In genomic region chr13:29595380-29596063, GRCh38 we compare ENCODE assay signal across 8 cellular contexts. TPM values are rescaled to one million over a fixed set of nuclear protein-coding genes. Genes with fewer than 3 reads are reported as not detected.
DNase-seq lines count a peak whose midpoint lies in the region; ATAC-seq, FAIRE-seq and TF ChIP-seq lines count a peak whose summit lies in the region.

Gene SLC7A1 (minus strand): TSS chr13:29595688. CDS start chr13:29536188, 59,500 bp downstream.

- ATAC-seq in Right ventricle myocardium superior (ENCODE audit: poor library complexity): peak; percentile 97
- ATAC-seq in pancreas: peak; percentile 86 to 91 (median 88)

- H3K79me2 ChIP-seq in SU-DHL-6 (ENCODE audit: insufficient read depth, low read length): peaks cover 48% of the 10 kb centered on the region

- no peaks in the 10 kb centered on the region; the same call in 1 of the 2 replicates for H3K27me3 Mint-ChIP-seq in HFFc6 (ENCODE audit: insufficient read depth)
- peaks cover 3% of the 10 kb centered on the region for H3K27me3 Mint-ChIP-seq in activated naive CD8-positive, alpha-beta T cell treated with anti-CD3 and anti-CD28 coated beads for 36 hours

- peak; percentile 62 for DNase-seq in GM12864 (ENCODE audit: low read depth)
- DNase-seq in HFFc6: peak; percentile 78
- peak; percentile 93 for DNase-seq in NAMALWA (ENCODE audit: low spot score)
- DNase-seq in activated naive CD8-positive, alpha-beta T cell treated with anti-CD3 and anti-CD28 coated beads for 36 hours: peak; percentile 96
- DNase-seq in Right ventricle myocardium superior: peak; percentile 86
- peak; percentile 74 to 92 (median 88) for DNase-seq in pancreas
- DNase-seq in tibial artery: peak; percentile 74 to 87

- no peaks in the 10 kb centered on the region for H3F3A ChIP-seq in SU-DHL-6 (ENCODE audit: insufficient read depth)

- H3K9ac ChIP-seq in SU-DHL-6 (ENCODE audit: low read length): peak within 1 kb of the TSS; percentile 93

- peaks cover 36% of the 10 kb centered on the region for H3K36me3 Mint-ChIP-seq in HFFc6 (ENCODE audit: low read depth)
- peaks cover 33% of the 10 kb centered on the region for H3K36me3 Mint-ChIP-seq in activated naive CD8-positive, alpha-beta T cell treated with anti-CD3 and anti-CD28 coated beads for 36 hours

- no peak for TF ChIP-seq CTCF in GM12864 (IDR thresholded peaks at IDR 0.05; ENCODE audit: low read depth, low read length, missing control alignments)
- no peak for TF ChIP-seq CTCF in HFFc6 (IDR thresholded peaks at IDR 0.05)
- TF ChIP-seq CTCF in SU-DHL-6 (IDR thresholded peaks at IDR 0.05; ENCODE audit: insufficient read depth, low read length, poor library complexity, severe bottlenecking): no peak
- TF ChIP-seq CTCF in pancreas (IDR thresholded peaks at IDR 0.05): no peak
- TF ChIP-seq CTCF in tibial artery (IDR thresholded peaks at IDR 0.05): peak in 1 of 2 experiments; percentile 18

- peak within 1 kb of the TSS; percentile 84 for H3K4me2 ChIP-seq in SU-DHL-6 (ENCODE audit: low read depth, low read length, poor library complexity, severe bottlenecking)

- intact Hi-C loops in Right ventricle myocardium superior (cut with DNase I) (no loop called here), pancreas (cut with DNase I) (no loop called here), tibial artery (cut with DNase I; ENCODE audit: low total_unique reads) (loop anchor here (5.0 kb wide), 1 partner anchor 327 kb away; no protein-coding TSS in a partner anchor)

- no peak for FAIRE-seq in pancreas (lab: Jason Lieb, UNC)

- no peaks in the 10 kb centered on the region for H3K9me3 Mint-ChIP-seq in HFFc6
- no peaks in the 10 kb centered on the region for H3K9me3 Mint-ChIP-seq in activated naive CD8-positive, alpha-beta T cell treated with anti-CD3 and anti-CD28 coated beads for 36 hours

- peak within 1 kb of the TSS; percentile 97 for H3K27ac Mint-ChIP-seq in HFFc6
- H3K27ac Mint-ChIP-seq in activated naive CD8-positive, alpha-beta T cell treated with anti-CD3 and anti-CD28 coated beads for 36 hours: peak within 1 kb of the TSS; percentile 96

- peak within 1 kb of the TSS; percentile 96 for H3K4me3 Mint-ChIP-seq in HFFc6
- peak within 1 kb of the TSS; percentile 91 for H3K4me3 Mint-ChIP-seq in activated naive CD8-positive, alpha-beta T cell treated with anti-CD3 and anti-CD28 coated beads for 36 hours

- H3K4me1 ChIP-seq in pancreas (no peaks in the 10 kb centered on the region), tibial artery (peaks cover 0 to 20% (median 9%) of the 10 kb centered on the region in 4 donors)

- peak within 1 kb of the TSS; percentile 89 for H3K4me3 ChIP-seq in GM12864 (ENCODE audit: low read depth, low read length)
- peak within 1 kb of the TSS; percentile 68 for H3K4me3 ChIP-seq in SU-DHL-6 (ENCODE audit: insufficient read depth, low read length, poor library complexity, severe bottlenecking)
- peak within 1 kb of the TSS; percentile 76 to 99 (median 94) for H3K4me3 ChIP-seq in pancreas
- peak within 1 kb of the TSS; percentile 72 to 97 for H3K4me3 ChIP-seq in tibial artery

- H3K4me1 Mint-ChIP-seq in HFFc6 (ENCODE audit: low read depth): peaks cover 48% of the 10 kb centered on the region
- peaks cover 33% of the 10 kb centered on the region for H3K4me1 Mint-ChIP-seq in activated naive CD8-positive, alpha-beta T cell treated with anti-CD3 and anti-CD28 coated beads for 36 hours

- peaks cover 8% of the 10 kb centered on the region; the same call in 1 of the 2 replicates for H4K20me1 ChIP-seq in SU-DHL-6 (ENCODE audit: low read depth, low read length)

- H3K9me3 ChIP-seq in SU-DHL-6 (ENCODE audit: insufficient read depth, low read length) (no peaks in the 10 kb centered on the region), pancreas (no peaks in the 10 kb centered on the region), tibial artery (no peaks in the 10 kb centered on the region)

- H3K27me3 ChIP-seq in SU-DHL-6 (ENCODE audit: low read length): no peaks in the 10 kb centered on the region
- H3K27me3 ChIP-seq in pancreas: no peaks in the 10 kb centered on the region
- no peaks in the 10 kb centered on the region for H3K27me3 ChIP-seq in tibial artery

- H3K36me3 ChIP-seq in SU-DHL-6 (ENCODE audit: low read length) (no peaks in the 10 kb centered on the region), pancreas (no peaks in the 10 kb centered on the region), tibial artery (no peaks in the 10 kb centered on the region)

- H3K9me2 ChIP-seq in SU-DHL-6 (replicated peaks; ENCODE audit: insufficient read depth, low read length): no peaks in the 10 kb centered on the region

- 1% methylated on average over 27 to 98 of the region's 98 CpGs for WGBS in pancreas, 2 donors

- H3K27ac ChIP-seq in SU-DHL-6 (ENCODE audit: low read depth, low read length) (peak within 1 kb of the TSS; percentile 78), pancreas (peak within 1 kb of the TSS; percentile 90 to 95 (median 92)), tibial artery (peak within 1 kb of the TSS; percentile 93 to 98)

- H2AFZ ChIP-seq in SU-DHL-6 (ENCODE audit: low read depth, low read length, severe bottlenecking): peak within 1 kb of the TSS; percentile 95

RNA-seq across cellular contexts. Expression of gene SLC7A1, which starts in this region (rescaled TPM):
- total RNA-seq in HFFc6 (2021; fragmentation: NEBNext Ultra II Directional; extraction: Animal tissue kit (Norgen Biotek cat#: 25700)): 100 to 1,000 TPM; 134 to 174 (median 144) TPM
- total RNA-seq in activated naive CD8-positive, alpha-beta T cell treated with anti-CD3 and anti-CD28 coated beads for 36 hours: 100 to 1,000 TPM; 152 to 155 TPM
- total RNA-seq in Right ventricle myocardium superior: 14.2 TPM
- 100 to 1,000 TPM in 1 of 6 donors, 10 to 100 TPM in 5; 28.9 to 143 (median 35.0) TPM for total RNA-seq in pancreas
- 10 to 100 TPM in 1 of 2 donors, 1 to 10 TPM in 1; 5.2 to 10.4 TPM for polyA plus RNA-seq in pancreas

Comparison
In these comparisons a context has a peak if more than half of its experiments do, and no peak if none do; other contexts are left out.
1. Peak in every context shown above with its lines: DNase-seq, ATAC-seq, H3K4me3 ChIP-seq and H3K27ac ChIP-seq.